Comparison of ENCODE assay signal across 8 cellular contexts in the genomic region with DNA sequence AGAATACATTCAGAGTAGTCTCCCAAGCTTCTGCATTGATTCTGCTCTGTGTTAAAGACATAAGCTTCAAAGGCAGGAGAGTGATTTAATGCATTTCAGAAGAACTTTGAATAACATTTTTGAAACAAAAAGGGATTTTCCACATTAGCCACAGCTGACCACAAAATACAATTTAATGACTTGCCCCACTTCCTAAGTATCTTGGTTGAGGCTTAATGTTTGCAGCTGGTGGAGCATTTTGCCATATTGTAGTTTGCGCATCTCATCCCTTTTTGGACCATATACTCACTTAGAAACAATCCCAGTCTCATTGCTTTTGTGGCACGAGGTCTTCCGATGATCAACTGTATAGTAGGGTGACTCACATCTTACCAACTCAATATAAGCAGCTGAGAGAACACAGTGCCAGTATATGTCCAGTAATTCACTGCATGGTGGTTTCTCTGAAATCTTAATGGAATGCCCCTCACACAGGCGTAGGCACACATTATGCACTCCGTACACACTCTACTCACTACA.
DNase-seq lines count a peak whose midpoint lies in the region; ATAC-seq and TF ChIP-seq lines count a peak whose summit lies in the region.

No MANE protein-coding gene starts in this region.

- H3K4me3 ChIP-seq in AG10803 (ENCODE audit: low read length), result no peak overlapping the region
- no peak overlapping the region for H3K4me3 ChIP-seq in dorsolateral prefrontal cortex

- no peak overlapping the region for H3K27ac ChIP-seq in dorsolateral prefrontal cortex

- ATAC-seq in GM19438 (IDR thresholded peaks at IDR 0.05; ENCODE audit: low read depth, unreplicated experiment) (peak; percentile 46), HG03460 (IDR thresholded peaks at IDR 0.05; ENCODE audit: unreplicated experiment) (peak; percentile 58)
- peak; percentile 95 for ATAC-seq in stimulated activated naive CD8-positive, alpha-beta T cell treated with anti-CD3 and anti-CD28 coated beads, Interleukin-15, Interleukin-2, amounts not matched to agents 100 U/mL and 50 U/mL, for 24 hours

- TF ChIP-seq CTCF in AG10803 (conservative IDR thresholded peaks at IDR 0.05; ENCODE audit: low read length) (no peak), dorsolateral prefrontal cortex (IDR thresholded peaks at IDR 0.05 in 54 of 56, conservative IDR thresholded peaks at IDR 0.05 in 2 of 56; ENCODE audit: low read depth in 1 of 56, partially characterized antibody in 56 of 56) (no peak)

- H3K27me3 ChIP-seq in dorsolateral prefrontal cortex, result peaks cover 0 to 4% (median 0%) of the 10 kb centered on the region in 45 donors

- peak; percentile 85 for DNase-seq in AG10803 (ENCODE audit: low read depth)
- DNase-seq in amniotic stem cell (lab: John Stamatoyannopoulos, UW), result peak; percentile 62
- DNase-seq in stimulated activated naive CD8-positive, alpha-beta T cell treated with anti-CD3 and anti-CD28 coated beads, Interleukin-15, Interleukin-2, amounts not matched to agents 100 U/mL and 50 U/mL, for 24 hours, result peak; percentile 28
- no peak for DNase-seq in dorsolateral prefrontal cortex
- DNase-seq in NCI-H2171 treated with DMSO at 0.1 percent for 48 hours (lab: John Stamatoyannopoulos, UW), result no peak
- DNase-seq in islet precursor cell, result no peak

- intact Hi-C loops in dorsolateral prefrontal cortex (cut with DNase I), result no loop called here

Comparison
In these comparisons a context has a peak if more than half of its experiments do, and no peak if none do; other contexts are left out.
1. DNase-seq: peak in AG10803 (single experiment), amniotic stem cell (single experiment) and stimulated activated naive CD8-positive, alpha-beta T cell treated with anti-CD3 and anti-CD28 coated beads, Interleukin-15, Interleukin-2, amounts not matched to agents 100 U/mL and 50 U/mL, for 24 hours (single experiment); none in dorsolateral prefrontal cortex (0 of 10), NCI-H2171 treated with DMSO at 0.1 percent for 48 hours (single experiment) and islet precursor cell (single experiment).
2. Peak in every context shown above with its lines, with median percentiles within 50 percentile points of each other: ATAC-seq.